1 cellular context compared by ENCODE assay signal in the genomic region with DNA sequence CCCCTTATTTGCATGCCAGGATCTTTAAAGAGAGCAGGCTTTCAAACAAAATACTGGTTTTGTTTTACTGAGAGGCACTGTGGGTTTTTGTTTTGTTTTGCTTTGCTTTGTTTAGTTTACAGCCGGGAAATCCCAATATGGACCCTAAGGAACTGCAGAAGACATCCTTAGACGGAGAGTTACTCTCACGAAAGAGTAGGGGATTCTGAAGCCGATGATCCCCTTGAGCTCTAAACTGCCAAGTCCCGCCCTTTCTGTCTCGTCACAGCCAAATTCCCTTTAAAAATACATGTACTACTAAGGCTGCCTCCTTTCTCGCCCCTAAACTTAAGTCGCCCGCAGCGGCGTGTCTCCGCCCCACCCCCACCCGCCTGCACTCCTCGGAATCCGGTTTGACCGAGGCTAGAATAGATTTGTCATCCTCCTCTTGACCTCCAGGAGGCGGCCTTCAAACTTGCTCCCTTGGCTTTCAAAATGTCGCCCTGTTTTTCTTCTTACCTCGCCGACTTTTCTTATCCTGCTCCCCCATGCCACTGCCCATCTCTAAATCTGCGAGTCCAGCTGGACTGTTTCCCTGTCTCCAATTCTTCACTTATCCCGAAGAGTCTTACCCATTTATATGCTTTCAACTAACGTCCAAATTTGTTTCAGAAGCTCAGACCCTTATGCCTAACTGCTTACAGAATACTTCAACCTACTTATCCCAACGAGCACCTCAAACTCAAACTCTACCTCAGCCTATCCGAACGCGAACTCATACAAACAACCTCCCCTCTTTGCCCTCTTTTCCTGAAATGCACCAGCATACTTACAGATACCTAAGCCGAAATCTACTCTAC.
TF ChIP-seq lines count a peak whose summit lies in the region.

No MANE protein-coding gene starts in this region.

TF ChIP-seq in IMR-90, 13 proteins besides CTCF, POLR2A, EP300 and RAD21:
- TF ChIP-seq RCOR1 (IDR thresholded peaks at IDR 0.05; ENCODE audit: insufficient replicate concordance, low read length) (no peak), MAFK (IDR thresholded peaks at IDR 0.05; ENCODE audit: low read depth, low read length) (no peak), SMC3 (IDR thresholded peaks at IDR 0.05; ENCODE audit: low read depth, low read length) (peak; percentile 44), BHLHE40 (IDR thresholded peaks at IDR 0.05; ENCODE audit: low read depth, low read length) (no peak), MAZ (IDR thresholded peaks at IDR 0.05; ENCODE audit: borderline replicate concordance, low read depth, low read length) (peak; percentile 54; the same call in 1 of the 2 replicates), MXI1 (IDR thresholded peaks at IDR 0.05; ENCODE audit: borderline replicate concordance, low read depth, low read length) (no peak), CHD1 (IDR thresholded peaks at IDR 0.05; ENCODE audit: low read depth, low read length) (no peak), RFX5 (IDR thresholded peaks at IDR 0.05; ENCODE audit: low read depth, low read length) (no peak), CEBPB (IDR thresholded peaks at IDR 0.05; ENCODE audit: low read depth, low read length) (no peak), NFE2L2 (IDR thresholded peaks at IDR 0.05; ENCODE audit: low read depth, low read length) (peak; percentile 10; the same call in 1 of the 2 replicates), FOS (IDR thresholded peaks at IDR 0.05; ENCODE audit: low read depth, low read length) (no peak)
- TF ChIP-seq, protein P1, sequence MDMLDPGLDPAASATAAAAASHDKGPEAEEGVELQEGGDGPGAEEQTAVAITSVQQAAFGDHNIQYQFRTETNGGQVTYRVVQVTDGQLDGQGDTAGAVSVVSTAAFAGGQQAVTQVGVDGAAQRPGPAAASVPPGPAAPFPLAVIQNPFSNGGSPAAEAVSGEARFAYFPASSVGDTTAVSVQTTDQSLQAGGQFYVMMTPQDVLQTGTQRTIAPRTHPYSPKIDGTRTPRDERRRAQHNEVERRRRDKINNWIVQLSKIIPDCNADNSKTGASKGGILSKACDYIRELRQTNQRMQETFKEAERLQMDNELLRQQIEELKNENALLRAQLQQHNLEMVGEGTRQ (IDR thresholded peaks at IDR 0.05; ENCODE audit: low read depth, low read length) = no peak
- TF ChIP-seq, protein P2, sequence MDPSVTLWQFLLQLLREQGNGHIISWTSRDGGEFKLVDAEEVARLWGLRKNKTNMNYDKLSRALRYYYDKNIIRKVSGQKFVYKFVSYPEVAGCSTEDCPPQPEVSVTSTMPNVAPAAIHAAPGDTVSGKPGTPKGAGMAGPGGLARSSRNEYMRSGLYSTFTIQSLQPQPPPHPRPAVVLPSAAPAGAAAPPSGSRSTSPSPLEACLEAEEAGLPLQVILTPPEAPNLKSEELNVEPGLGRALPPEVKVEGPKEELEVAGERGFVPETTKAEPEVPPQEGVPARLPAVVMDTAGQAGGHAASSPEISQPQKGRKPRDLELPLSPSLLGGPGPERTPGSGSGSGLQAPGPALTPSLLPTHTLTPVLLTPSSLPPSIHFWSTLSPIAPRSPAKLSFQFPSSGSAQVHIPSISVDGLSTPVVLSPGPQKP (IDR thresholded peaks at IDR 0.05; ENCODE audit: borderline replicate concordance, low read depth, low read length) = no peak
TF ChIP-seq in IMR-90: peak in this region for 3.
